Comparison of ENCODE assay signal across 18 cellular contexts in genomic region chr14:58703149-58703509, GRCh38.
"Had no signal": no experiment of that assay in that cellular context is flagged by ENCODE, and none has a peak within 500 bp of the region (broad histone marks: within the 10 kb centered on the region; RNA-seq: fewer than 3 reads in every experiment).

No MANE protein-coding gene starts in this region.

- H3K36me3 ChIP-seq: brain microvascular endothelial cell, esophagus muscularis mucosa, heart right ventricle, left ventricle myocardium inferior, prostate gland, right atrium auricular region, upper lobe of right lung had no signal

- H3K9me3 Mint-ChIP-seq: activated naive CD4-positive, alpha-beta T cell treated with anti-CD3 and anti-CD28 coated beads for 36 hours; activated T-helper 1 cell treated with anti-CD3 and anti-CD28 coated beads, Interleukin-12 subunit alpha, Interleukin-12 subunit beta, Interleukin-2, Interleukin-4 antibody, amounts not matched to agents 30 ng/mL and 10 ng/mL and 1 ng/mL, durations not matched to agents 14 hours and 24 hours and 36 hours; stimulated activated naive CD8-positive, alpha-beta T cell treated with anti-CD3 and anti-CD28 coated beads, Interleukin-15, amount 100 ng/mL, for 72 hours had no signal

- DNase-seq: activated CD4-positive, alpha-beta T cell treated with anti-CD3 and anti-CD28 coated beads, Interleukin-2, amount 50 U/mL, for 1 hour; activated CD4-positive, CD25-positive, alpha-beta regulatory T cell treated with anti-CD3 and anti-CD28 coated beads, Interleukin-2, amount 50 U/mL, for 72 hours; activated naive CD4-positive, alpha-beta T cell treated with anti-CD3 and anti-CD28 coated beads for 36 hours; anterior cingulate cortex; brain microvascular endothelial cell; central memory CD4-positive, alpha-beta T cell; heart right ventricle; left ventricle myocardium inferior; mammary epithelial cell; midbrain; stimulated activated CD4-positive, alpha-beta T cell treated with anti-CD3 and anti-CD28 coated beads, Interleukin-2, amount 100 ng/mL, for 48 hours; stimulated activated naive CD8-positive, alpha-beta T cell treated with anti-CD3 and anti-CD28 coated beads, Interleukin-15, amount 100 ng/mL, for 72 hours; upper lobe of right lung had no signal

- H3K27ac Mint-ChIP-seq: activated naive CD4-positive, alpha-beta T cell treated with anti-CD3 and anti-CD28 coated beads for 36 hours; activated T-helper 1 cell treated with anti-CD3 and anti-CD28 coated beads, Interleukin-12 subunit alpha, Interleukin-12 subunit beta, Interleukin-2, Interleukin-4 antibody, amounts not matched to agents 30 ng/mL and 10 ng/mL and 1 ng/mL, durations not matched to agents 14 hours and 24 hours and 36 hours; stimulated activated naive CD8-positive, alpha-beta T cell treated with anti-CD3 and anti-CD28 coated beads, Interleukin-15, amount 100 ng/mL, for 72 hours had no signal

- H3K4me3 Mint-ChIP-seq: activated naive CD4-positive, alpha-beta T cell treated with anti-CD3 and anti-CD28 coated beads for 36 hours; activated T-helper 1 cell treated with anti-CD3 and anti-CD28 coated beads, Interleukin-12 subunit alpha, Interleukin-12 subunit beta, Interleukin-2, Interleukin-4 antibody, amounts not matched to agents 30 ng/mL and 10 ng/mL and 1 ng/mL, durations not matched to agents 14 hours and 24 hours and 36 hours; stimulated activated naive CD8-positive, alpha-beta T cell treated with anti-CD3 and anti-CD28 coated beads, Interleukin-15, amount 100 ng/mL, for 72 hours had no signal

- H3K4me1 ChIP-seq: esophagus muscularis mucosa, prostate gland, right atrium auricular region had no signal

- H3K9me3 ChIP-seq: esophagus muscularis mucosa, heart right ventricle, left ventricle myocardium inferior, prostate gland, right atrium auricular region, upper lobe of right lung had no signal

- H3K4me1 Mint-ChIP-seq: stimulated activated naive CD8-positive, alpha-beta T cell treated with anti-CD3 and anti-CD28 coated beads, Interleukin-15, amount 100 ng/mL, for 72 hours had no signal

- ATAC-seq: heart right ventricle, upper lobe of right lung had no signal

- H3K4me3 ChIP-seq: coronary artery, esophagus muscularis mucosa, heart right ventricle, left ventricle myocardium inferior, prostate gland, right atrium auricular region, upper lobe of right lung had no signal

- H3K27me3 ChIP-seq: brain microvascular endothelial cell, esophagus muscularis mucosa, right atrium auricular region had no signal
